Comparison of ENCODE assay signal across 9 cellular contexts in the genomic region with DNA sequence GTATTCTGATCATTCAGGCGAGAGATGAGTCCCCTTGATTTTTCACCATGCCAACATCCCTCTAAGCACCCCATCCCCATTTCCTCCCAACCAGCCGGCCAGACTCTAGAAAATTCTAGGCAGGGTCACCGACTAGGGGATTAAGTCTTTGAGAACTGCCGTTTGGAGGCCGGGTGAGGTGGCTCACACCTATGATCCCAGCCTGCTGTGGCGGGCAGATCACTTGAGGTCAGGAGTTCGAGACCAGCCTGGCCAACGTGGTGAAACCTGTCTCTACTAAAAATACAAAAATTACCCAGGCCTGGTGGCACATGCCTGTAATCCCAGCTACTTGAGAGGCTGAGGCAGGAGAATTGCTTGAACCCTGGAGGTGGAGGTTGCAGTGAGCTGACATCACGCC. TPM values are rescaled to one million over a fixed set of nuclear protein-coding genes. Genes with fewer than 3 reads are reported as not detected.
DNase-seq lines count a peak whose midpoint lies in the region; ATAC-seq and TF ChIP-seq lines count a peak whose summit lies in the region.
"Not testable (repeated sequence)": the region's sequence is repeated elsewhere in the genome, so short reads cannot be mapped to it uniquely, and the experiment has no call there.
"Had no signal": no experiment of that assay in that cellular context is flagged by ENCODE, and none has a peak within 500 bp of the region (broad histone marks: within the 10 kb centered on the region; RNA-seq: fewer than 3 reads in every experiment).

No MANE protein-coding gene starts in this region.

- CTCF ChIA-PET in Panc1 (lab: Charles Lee) = interaction anchor here (0.6 kb wide), 1 partner anchor 8 kb away, joined by 3 read pairs; no protein-coding TSS in a partner anchor
- CTCF ChIA-PET in activated CD4-positive, alpha-beta memory T cell treated with anti-CD3 and anti-CD28 coated beads for 36 hours (lab: Charles Lee) = not testable (repeated sequence)
- CTCF ChIA-PET in activated naive CD4-positive, alpha-beta T cell treated with anti-CD3 and anti-CD28 coated beads for 36 hours (lab: Charles Lee) = interaction anchor here (1.0 to 1.9 kb wide), 3 partner anchors 20 to 112 kb away, joined by 4 to 7 read pairs (median 5); a partner anchor contains a TSS

- H3K27me3 ChIP-seq in BLaER1 treated with 17β-estradiol and CSF1 and Interleukin-3, amounts not matched to agents 10 nM and 100 nM; Panc1 (ENCODE audit: control insufficient read depth, insufficient read depth, low read length); spleen (replicated peaks in 1 of 7); tibial artery: not testable (repeated sequence)

- TF ChIP-seq POLR2A in spleen (IDR thresholded peaks at IDR 0.05) = not testable (repeated sequence)

- not testable (repeated sequence) for TF ChIP-seq CTCF in Panc1 (IDR thresholded peaks at IDR 0.05); brain (conservative IDR thresholded peaks at IDR 0.05); spleen (IDR thresholded peaks at IDR 0.05 in 8 of 11, conservative IDR thresholded peaks at IDR 0.05 in 3 of 11); tibial artery (IDR thresholded peaks at IDR 0.05)

- peaks cover 27% of the 10 kb centered on the region for H3K4me1 Mint-ChIP-seq in activated CD4-positive, alpha-beta memory T cell treated with anti-CD3 and anti-CD28 coated beads for 36 hours (ENCODE audit: low read depth)
- peaks cover 26% of the 10 kb centered on the region for H3K4me1 Mint-ChIP-seq in activated naive CD4-positive, alpha-beta T cell treated with anti-CD3 and anti-CD28 coated beads for 36 hours (ENCODE audit: low read depth)
- H3K4me1 Mint-ChIP-seq in brain = peaks cover 47% of the 10 kb centered on the region

- H3K36me3 ChIP-seq in BLaER1 treated with 17β-estradiol and CSF1 and Interleukin-3, amounts not matched to agents 10 nM and 100 nM; Panc1 (ENCODE audit: control insufficient read depth, insufficient read depth, low read length); spleen; tibial artery: not testable (repeated sequence)

- H4K20me1 ChIP-seq in BLaER1 treated with 17β-estradiol and CSF1 and Interleukin-3, amounts not matched to agents 10 nM and 100 nM = not testable (repeated sequence)

- intact Hi-C loops in Panc1 (cut with micrococcal nuclease; ENCODE audit: unreplicated experiment); Right ventricle myocardium inferior (cut with DNase I); spleen (cut with DNase I; ENCODE audit: low total_unique reads): not testable (repeated sequence)
- intact Hi-C loops in activated CD4-positive, alpha-beta memory T cell treated with anti-CD3 and anti-CD28 coated beads for 36 hours (cut with micrococcal nuclease) = loop anchor here (2.0 kb wide), 1 partner anchor 19 kb away; no protein-coding TSS in a partner anchor
- intact Hi-C loops in activated naive CD4-positive, alpha-beta T cell treated with anti-CD3 and anti-CD28 coated beads for 36 hours (cut with micrococcal nuclease) = loop anchor here (5.0 kb wide), 1 partner anchor 1003 kb away; a partner anchor contains a TSS
- intact Hi-C loops in tibial artery (cut with DNase I; ENCODE audit: low total_unique reads) = loop anchor here (5.0 kb wide), 1 partner anchor 98 kb away; a partner anchor contains a TSS

- H3K9ac ChIP-seq in BLaER1 treated with 17β-estradiol and CSF1 and Interleukin-3, amounts not matched to agents 10 nM and 100 nM = 0 out of 22 replicates have a peak overlapping the region, but pooled peaks of 3 of the 11 experiments have one; percentile 1 to 88 (median 85)

- POLR2A ChIA-PET in Panc1 (lab: Charles Lee) = not testable (repeated sequence)
- POLR2A ChIA-PET in activated CD4-positive, alpha-beta memory T cell treated with anti-CD3 and anti-CD28 coated beads for 36 hours (lab: Charles Lee) = interaction anchor here (1.2 to 5.8 kb wide), 4 partner anchors 20 to 106 kb away, joined by 4 to 80 read pairs (median 18); a partner anchor contains a TSS

- H3K4me3 Mint-ChIP-seq in activated CD4-positive, alpha-beta memory T cell treated with anti-CD3 and anti-CD28 coated beads for 36 hours = peak overlapping the region; percentile 75
- peak overlapping the region; percentile 77 for H3K4me3 Mint-ChIP-seq in activated naive CD4-positive, alpha-beta T cell treated with anti-CD3 and anti-CD28 coated beads for 36 hours
- H3K4me3 Mint-ChIP-seq in brain = not testable (repeated sequence)

- peak overlapping the region in 6 of 11 experiments; percentile 91 to 98 (median 95); a peak in 8 of 22 replicates for H3K27ac ChIP-seq in BLaER1 treated with 17β-estradiol and CSF1 and Interleukin-3, amounts not matched to agents 10 nM and 100 nM
- H3K27ac ChIP-seq in Panc1 (ENCODE audit: low read length) (peak overlapping the region; percentile 95), spleen (peak overlapping the region in 1 of 8 donors; percentile 98), tibial artery (peak overlapping the region; percentile 94 to 97)

- peak overlapping the region; percentile 98 for H3K27ac Mint-ChIP-seq in activated CD4-positive, alpha-beta memory T cell treated with anti-CD3 and anti-CD28 coated beads for 36 hours
- H3K27ac Mint-ChIP-seq in activated naive CD4-positive, alpha-beta T cell treated with anti-CD3 and anti-CD28 coated beads for 36 hours = peak overlapping the region; percentile 88
- H3K27ac Mint-ChIP-seq in brain = peak overlapping the region in 3 of 5 experiments; percentile 47 to 79 (median 65)

- H3K9me3 Mint-ChIP-seq in activated CD4-positive, alpha-beta memory T cell treated with anti-CD3 and anti-CD28 coated beads for 36 hours; activated naive CD4-positive, alpha-beta T cell treated with anti-CD3 and anti-CD28 coated beads for 36 hours; brain: not testable (repeated sequence)

- ATAC-seq in Panc1, Right ventricle myocardium inferior: not testable (repeated sequence)

- DNase-seq in Panc1 (ENCODE audit: low read depth, low spot score); activated CD4-positive, alpha-beta memory T cell treated with anti-CD3 and anti-CD28 coated beads for 36 hours; activated naive CD4-positive, alpha-beta T cell treated with anti-CD3 and anti-CD28 coated beads for 36 hours; tibial artery: not testable (repeated sequence)
- DNase-seq in Right ventricle myocardium inferior (ENCODE audit: missing footprints) = peak; percentile 22
- DNase-seq in spleen = peak; percentile 66

- 88 to 96% (median 92%) methylated on average over 9 of the region's 9 CpGs for WGBS in spleen, 5 donors

- H3K9me3 ChIP-seq in BLaER1 treated with 17β-estradiol and CSF1 and Interleukin-3, amounts not matched to agents 10 nM and 100 nM (replicated peaks in 1 of 11); Panc1 (ENCODE audit: control insufficient read depth, insufficient read depth, low read depth, low read length); spleen; tibial artery: not testable (repeated sequence)

- H3K36me3 Mint-ChIP-seq in activated CD4-positive, alpha-beta memory T cell treated with anti-CD3 and anti-CD28 coated beads for 36 hours; activated naive CD4-positive, alpha-beta T cell treated with anti-CD3 and anti-CD28 coated beads for 36 hours (ENCODE audit: low read depth); brain: not testable (repeated sequence)

- not testable (repeated sequence) for H3K27me3 Mint-ChIP-seq in activated CD4-positive, alpha-beta memory T cell treated with anti-CD3 and anti-CD28 coated beads for 36 hours; activated naive CD4-positive, alpha-beta T cell treated with anti-CD3 and anti-CD28 coated beads for 36 hours (ENCODE audit: low read depth); brain

- peaks cover 42 to 80% (median 52%) of the 10 kb centered on the region in 10 experiments for H3K4me1 ChIP-seq in BLaER1 treated with 17β-estradiol and CSF1 and Interleukin-3, amounts not matched to agents 10 nM and 100 nM
- H3K4me1 ChIP-seq in Panc1 (ENCODE audit: control insufficient read depth, insufficient read depth, low read length) = peaks cover 46% of the 10 kb centered on the region
- H3K4me1 ChIP-seq in spleen = peaks cover 14 to 54% (median 34%) of the 10 kb centered on the region in 6 donors
- peaks cover 0 to 33% (median 25%) of the 10 kb centered on the region in 4 donors for H3K4me1 ChIP-seq in tibial artery

- H3K4me2 ChIP-seq in BLaER1 treated with 17β-estradiol and CSF1 and Interleukin-3, amounts not matched to agents 10 nM and 100 nM = peak overlapping the region in 9 of 11 experiments; percentile 80 to 95 (median 90); a peak in 17 of 22 replicates

- in situ Hi-C loops in Panc1 (cut with HindIII; ENCODE audit: low pct_unique_long_range_greater_than_20kb, low sequenced_read_pairs) = not testable (repeated sequence)

- H3K4me3 ChIP-seq in BLaER1 treated with 17β-estradiol and CSF1 and Interleukin-3, amounts not matched to agents 10 nM and 100 nM; Panc1 (ENCODE audit: low read depth in 2 of 2, low read length in 2 of 2); spleen; tibial artery: not testable (repeated sequence)

- BruUV-seq in Panc1 (replicated peaks; lab: Mats Ljungman, UMichigan) = not testable (repeated sequence)

RNA-seq across cellular contexts. Expression of a gene that starts 21.1 kb away (rescaled TPM):
- total RNA-seq in Panc1 (2021; ENCODE audit: unreplicated experiment) (3.3 TPM), Right ventricle myocardium inferior (not detected), spleen (under 1 TPM in 1 of 7 donors, not detected in 6; 0.94 TPM)
- 3.3 TPM for polyA plus RNA-seq in Panc1 (2012; ENCODE audit: insufficient read length)
- 1 to 10 TPM in 1 of 2 experiments, under 1 TPM in 1; 0.65 to 1.4 TPM for total RNA-seq in activated CD4-positive, alpha-beta memory T cell treated with anti-CD3 and anti-CD28 coated beads for 36 hours
- under 1 TPM; 0.40 to 0.88 TPM for total RNA-seq in activated naive CD4-positive, alpha-beta T cell treated with anti-CD3 and anti-CD28 coated beads for 36 hours
- polyA plus RNA-seq in brain (ENCODE audit: insufficient read depth, low read depth, low replicate concordance) (1.8 TPM), spleen (under 1 TPM in 1 of 3 donors, not detected in 2; 0.20 TPM)
- total RNA-seq: H7 had no signal

RNA-seq across cellular contexts. Expression of a gene that starts 29.4 kb away (rescaled TPM):
- total RNA-seq in Panc1 (2021; ENCODE audit: unreplicated experiment) = 202 TPM
- 510 TPM for polyA plus RNA-seq in Panc1 (2012; ENCODE audit: insufficient read length)
- total RNA-seq in activated CD4-positive, alpha-beta memory T cell treated with anti-CD3 and anti-CD28 coated beads for 36 hours = 10 to 100 TPM; 24.1 to 25.6 TPM
- 10 to 100 TPM; 10.2 to 10.7 TPM for total RNA-seq in activated naive CD4-positive, alpha-beta T cell treated with anti-CD3 and anti-CD28 coated beads for 36 hours
- 92.2 TPM for polyA plus RNA-seq in brain (ENCODE audit: insufficient read depth, low read depth, low replicate concordance)
- 5.2 TPM for total RNA-seq in Right ventricle myocardium inferior
- 10 to 100 TPM; 31.1 to 62.6 (median 47.1) TPM for total RNA-seq in spleen
- 100 to 1,000 TPM in 2 of 3 donors, 10 to 100 TPM in 1; 74.6 to 196 (median 115) TPM for polyA plus RNA-seq in spleen
